In the genomic region with DNA sequence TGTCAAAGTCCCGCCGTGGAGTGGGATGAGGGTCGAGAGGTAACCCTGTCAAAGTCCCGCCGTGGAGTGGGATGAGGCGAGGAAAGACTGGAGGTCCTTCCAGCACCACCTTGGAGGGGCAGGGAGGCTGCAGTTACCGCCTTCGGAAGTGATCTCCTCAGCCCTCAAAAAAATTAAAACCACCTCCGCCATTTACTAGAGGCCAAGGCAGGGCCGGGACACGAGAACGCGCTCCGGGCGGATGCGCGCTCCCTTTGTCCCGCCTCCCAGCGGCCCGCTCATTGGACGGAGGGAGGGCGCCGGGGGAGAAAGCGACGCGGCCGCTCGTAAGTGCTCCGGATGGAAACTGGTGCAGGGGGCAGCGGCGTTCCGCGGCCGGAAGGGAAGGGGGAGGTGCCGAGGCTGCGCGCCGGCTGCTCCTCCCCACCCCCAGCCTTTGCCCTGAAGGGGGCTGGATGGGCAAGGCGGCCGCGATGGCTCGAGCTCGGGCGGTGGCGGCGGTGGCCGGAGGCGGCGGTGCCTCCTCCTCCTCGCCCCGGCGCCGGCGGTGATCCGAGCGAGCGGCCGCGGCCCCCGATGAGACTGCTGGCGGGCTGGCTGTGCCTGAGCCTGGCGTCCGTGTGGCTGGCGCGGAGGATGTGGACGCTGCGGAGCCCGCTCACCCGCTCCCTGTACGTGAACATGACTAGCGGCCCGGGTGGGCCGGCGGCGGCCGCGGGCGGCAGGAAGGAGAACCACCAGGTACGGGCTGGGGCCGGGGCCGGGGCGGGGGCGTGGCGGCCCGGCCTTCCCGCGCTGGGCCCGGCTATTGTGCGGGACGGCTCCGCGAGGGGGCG, we compare ENCODE assay signal across 1 cellular context.
A peak's percentile ranks its signal among the peaks of the same experiment; 100 is the strongest.
TF ChIP-seq lines count a peak whose summit lies in the region.

A gene (plus strand): TSS at position 420 of the 836 bp plus-strand sequence. CDS start 157 bp downstream, at position 577.

TF ChIP-seq in K562, 482 proteins besides CTCF, POLR2A, EP300 and RAD21 (continued from another document and continues in another):
- TF ChIP-seq, protein P1, sequence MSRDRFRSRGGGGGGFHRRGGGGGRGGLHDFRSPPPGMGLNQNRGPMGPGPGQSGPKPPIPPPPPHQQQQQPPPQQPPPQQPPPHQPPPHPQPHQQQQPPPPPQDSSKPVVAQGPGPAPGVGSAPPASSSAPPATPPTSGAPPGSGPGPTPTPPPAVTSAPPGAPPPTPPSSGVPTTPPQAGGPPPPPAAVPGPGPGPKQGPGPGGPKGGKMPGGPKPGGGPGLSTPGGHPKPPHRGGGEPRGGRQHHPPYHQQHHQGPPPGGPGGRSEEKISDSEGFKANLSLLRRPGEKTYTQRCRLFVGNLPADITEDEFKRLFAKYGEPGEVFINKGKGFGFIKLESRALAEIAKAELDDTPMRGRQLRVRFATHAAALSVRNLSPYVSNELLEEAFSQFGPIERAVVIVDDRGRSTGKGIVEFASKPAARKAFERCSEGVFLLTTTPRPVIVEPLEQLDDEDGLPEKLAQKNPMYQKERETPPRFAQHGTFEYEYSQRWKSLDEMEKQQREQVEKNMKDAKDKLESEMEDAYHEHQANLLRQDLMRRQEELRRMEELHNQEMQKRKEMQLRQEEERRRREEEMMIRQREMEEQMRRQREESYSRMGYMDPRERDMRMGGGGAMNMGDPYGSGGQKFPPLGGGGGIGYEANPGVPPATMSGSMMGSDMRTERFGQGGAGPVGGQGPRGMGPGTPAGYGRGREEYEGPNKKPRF (IDR thresholded peaks at IDR 0.05; ENCODE audit: low read depth, low read length): no peak
- TF ChIP-seq TOE1 (IDR thresholded peaks at IDR 0.05; ENCODE audit: borderline replicate concordance): peak; percentile 79; the same call in 1 of the 2 replicates
- TF ChIP-seq TOE1 (CRISPR knock-in tag; IDR thresholded peaks at IDR 0.05; ENCODE audit: borderline replicate concordance, low read depth): no peak
- TF ChIP-seq, protein P2, sequence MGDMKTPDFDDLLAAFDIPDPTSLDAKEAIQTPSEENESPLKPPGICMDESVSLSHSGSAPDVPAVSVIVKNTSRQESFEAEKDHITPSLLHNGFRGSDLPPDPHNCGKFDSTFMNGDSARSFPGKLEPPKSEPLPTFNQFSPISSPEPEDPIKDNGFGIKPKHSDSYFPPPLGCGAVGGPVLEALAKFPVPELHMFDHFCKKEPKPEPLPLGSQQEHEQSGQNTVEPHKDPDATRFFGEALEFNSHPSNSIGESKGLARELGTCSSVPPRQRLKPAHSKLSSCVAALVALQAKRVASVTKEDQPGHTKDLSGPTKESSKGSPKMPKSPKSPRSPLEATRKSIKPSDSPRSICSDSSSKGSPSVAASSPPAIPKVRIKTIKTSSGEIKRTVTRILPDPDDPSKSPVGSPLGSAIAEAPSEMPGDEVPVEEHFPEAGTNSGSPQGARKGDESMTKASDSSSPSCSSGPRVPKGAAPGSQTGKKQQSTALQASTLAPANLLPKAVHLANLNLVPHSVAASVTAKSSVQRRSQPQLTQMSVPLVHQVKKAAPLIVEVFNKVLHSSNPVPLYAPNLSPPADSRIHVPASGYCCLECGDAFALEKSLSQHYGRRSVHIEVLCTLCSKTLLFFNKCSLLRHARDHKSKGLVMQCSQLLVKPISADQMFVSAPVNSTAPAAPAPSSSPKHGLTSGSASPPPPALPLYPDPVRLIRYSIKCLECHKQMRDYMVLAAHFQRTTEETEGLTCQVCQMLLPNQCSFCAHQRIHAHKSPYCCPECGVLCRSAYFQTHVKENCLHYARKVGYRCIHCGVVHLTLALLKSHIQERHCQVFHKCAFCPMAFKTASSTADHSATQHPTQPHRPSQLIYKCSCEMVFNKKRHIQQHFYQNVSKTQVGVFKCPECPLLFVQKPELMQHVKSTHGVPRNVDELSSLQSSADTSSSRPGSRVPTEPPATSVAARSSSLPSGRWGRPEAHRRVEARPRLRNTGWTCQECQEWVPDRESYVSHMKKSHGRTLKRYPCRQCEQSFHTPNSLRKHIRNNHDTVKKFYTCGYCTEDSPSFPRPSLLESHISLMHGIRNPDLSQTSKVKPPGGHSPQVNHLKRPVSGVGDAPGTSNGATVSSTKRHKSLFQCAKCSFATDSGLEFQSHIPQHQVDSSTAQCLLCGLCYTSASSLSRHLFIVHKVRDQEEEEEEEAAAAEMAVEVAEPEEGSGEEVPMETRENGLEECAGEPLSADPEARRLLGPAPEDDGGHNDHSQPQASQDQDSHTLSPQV (IDR thresholded peaks at IDR 0.05): no peak
- no peak for TF ChIP-seq ZNF175 (CRISPR knock-in tag; IDR thresholded peaks at IDR 0.05; ENCODE audit: low read depth)
- TF ChIP-seq, protein P3, sequence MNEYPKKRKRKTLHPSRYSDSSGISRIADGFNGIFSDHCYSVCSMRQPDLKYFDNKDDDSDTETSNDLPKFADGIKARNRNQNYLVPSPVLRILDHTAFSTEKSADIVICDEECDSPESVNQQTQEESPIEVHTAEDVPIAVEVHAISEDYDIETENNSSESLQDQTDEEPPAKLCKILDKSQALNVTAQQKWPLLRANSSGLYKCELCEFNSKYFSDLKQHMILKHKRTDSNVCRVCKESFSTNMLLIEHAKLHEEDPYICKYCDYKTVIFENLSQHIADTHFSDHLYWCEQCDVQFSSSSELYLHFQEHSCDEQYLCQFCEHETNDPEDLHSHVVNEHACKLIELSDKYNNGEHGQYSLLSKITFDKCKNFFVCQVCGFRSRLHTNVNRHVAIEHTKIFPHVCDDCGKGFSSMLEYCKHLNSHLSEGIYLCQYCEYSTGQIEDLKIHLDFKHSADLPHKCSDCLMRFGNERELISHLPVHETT (CRISPR knock-in tag; conservative IDR thresholded peaks at IDR 0.05 in 1 of 2, IDR thresholded peaks at IDR 0.05 in 1 of 2): peak in 1 of 2 experiments; percentile 92; a peak in 2 of 4 replicates
- TF ChIP-seq TCF7L2 (IDR thresholded peaks at IDR 0.05; ENCODE audit: low read depth, low read length): no peak
- TF ChIP-seq ZNF699 (CRISPR knock-in tag; IDR thresholded peaks at IDR 0.05; ENCODE audit: insufficient replicate concordance): no peak
- no peak for TF ChIP-seq ZNF311 (CRISPR knock-in tag; IDR thresholded peaks at IDR 0.05)
- no peak for TF ChIP-seq SRSF9 (IDR thresholded peaks at IDR 0.05; ENCODE audit: borderline replicate concordance, low read depth, low read length)
- TF ChIP-seq, protein P4, sequence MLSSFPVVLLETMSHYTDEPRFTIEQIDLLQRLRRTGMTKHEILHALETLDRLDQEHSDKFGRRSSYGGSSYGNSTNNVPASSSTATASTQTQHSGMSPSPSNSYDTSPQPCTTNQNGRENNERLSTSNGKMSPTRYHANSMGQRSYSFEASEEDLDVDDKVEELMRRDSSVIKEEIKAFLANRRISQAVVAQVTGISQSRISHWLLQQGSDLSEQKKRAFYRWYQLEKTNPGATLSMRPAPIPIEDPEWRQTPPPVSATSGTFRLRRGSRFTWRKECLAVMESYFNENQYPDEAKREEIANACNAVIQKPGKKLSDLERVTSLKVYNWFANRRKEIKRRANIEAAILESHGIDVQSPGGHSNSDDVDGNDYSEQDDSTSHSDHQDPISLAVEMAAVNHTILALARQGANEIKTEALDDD (IDR thresholded peaks at IDR 0.05): no peak; the same call in 1 of the 2 replicates
- TF ChIP-seq, protein P5, sequence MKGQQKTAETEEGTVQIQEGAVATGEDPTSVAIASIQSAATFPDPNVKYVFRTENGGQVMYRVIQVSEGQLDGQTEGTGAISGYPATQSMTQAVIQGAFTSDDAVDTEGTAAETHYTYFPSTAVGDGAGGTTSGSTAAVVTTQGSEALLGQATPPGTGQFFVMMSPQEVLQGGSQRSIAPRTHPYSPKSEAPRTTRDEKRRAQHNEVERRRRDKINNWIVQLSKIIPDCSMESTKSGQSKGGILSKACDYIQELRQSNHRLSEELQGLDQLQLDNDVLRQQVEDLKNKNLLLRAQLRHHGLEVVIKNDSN (CRISPR knock-in tag; IDR thresholded peaks at IDR 0.05): no peak
- no peak for TF ChIP-seq BHLHE40 (IDR thresholded peaks at IDR 0.05; ENCODE audit: low read length)
- TF ChIP-seq CREB1 (IDR thresholded peaks at IDR 0.05): peak; percentile 72; the same call in 1 of the 2 replicates
- peak; percentile 84 for TF ChIP-seq CREB1 (CRISPR knock-in tag; IDR thresholded peaks at IDR 0.05)
- TF ChIP-seq, protein P6, sequence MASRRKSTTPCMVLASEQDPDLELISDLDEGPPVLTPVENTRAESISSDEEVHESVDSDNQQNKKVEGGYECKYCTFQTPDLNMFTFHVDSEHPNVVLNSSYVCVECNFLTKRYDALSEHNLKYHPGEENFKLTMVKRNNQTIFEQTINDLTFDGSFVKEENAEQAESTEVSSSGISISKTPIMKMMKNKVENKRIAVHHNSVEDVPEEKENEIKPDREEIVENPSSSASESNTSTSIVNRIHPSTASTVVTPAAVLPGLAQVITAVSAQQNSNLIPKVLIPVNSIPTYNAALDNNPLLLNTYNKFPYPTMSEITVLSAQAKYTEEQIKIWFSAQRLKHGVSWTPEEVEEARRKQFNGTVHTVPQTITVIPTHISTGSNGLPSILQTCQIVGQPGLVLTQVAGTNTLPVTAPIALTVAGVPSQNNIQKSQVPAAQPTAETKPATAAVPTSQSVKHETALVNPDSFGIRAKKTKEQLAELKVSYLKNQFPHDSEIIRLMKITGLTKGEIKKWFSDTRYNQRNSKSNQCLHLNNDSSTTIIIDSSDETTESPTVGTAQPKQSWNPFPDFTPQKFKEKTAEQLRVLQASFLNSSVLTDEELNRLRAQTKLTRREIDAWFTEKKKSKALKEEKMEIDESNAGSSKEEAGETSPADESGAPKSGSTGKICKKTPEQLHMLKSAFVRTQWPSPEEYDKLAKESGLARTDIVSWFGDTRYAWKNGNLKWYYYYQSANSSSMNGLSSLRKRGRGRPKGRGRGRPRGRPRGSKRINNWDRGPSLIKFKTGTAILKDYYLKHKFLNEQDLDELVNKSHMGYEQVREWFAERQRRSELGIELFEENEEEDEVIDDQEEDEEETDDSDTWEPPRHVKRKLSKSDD (conservative IDR thresholded peaks at IDR 0.05; ENCODE audit: low read length): no peak
- TF ChIP-seq CREBBP (IDR thresholded peaks at IDR 0.05; ENCODE audit: low read depth, low read length): no peak
- no peak for TF ChIP-seq GATA2 (CRISPR knock-in tag; IDR thresholded peaks at IDR 0.05)
- no peak for TF ChIP-seq DNMT1 (IDR thresholded peaks at IDR 0.05)
- no peak for TF ChIP-seq DACH1 (IDR thresholded peaks at IDR 0.05; ENCODE audit: partially characterized antibody)
- no peak for TF ChIP-seq ZNF133 (CRISPR knock-in tag; IDR thresholded peaks at IDR 0.05)
- TF ChIP-seq ZKSCAN8 (CRISPR knock-in tag; IDR thresholded peaks at IDR 0.05): no peak
- no peak for TF ChIP-seq PRMT5 (CRISPR knock-in tag; IDR thresholded peaks at IDR 0.05)
- TF ChIP-seq RBBP5 (IDR thresholded peaks at IDR 0.05; ENCODE audit: borderline replicate concordance, insufficient read depth, low read length, poor library complexity, severe bottlenecking): peak; percentile 87
- no peak for TF ChIP-seq ZNF12 (CRISPR knock-in tag; IDR thresholded peaks at IDR 0.05)
- peak; percentile 71 for TF ChIP-seq CHD2 (IDR thresholded peaks at IDR 0.05; ENCODE audit: low read depth, low read length)
- peak; percentile 94 for TF ChIP-seq KAT7 (CRISPR knock-in tag; IDR thresholded peaks at IDR 0.05; ENCODE audit: borderline replicate concordance)
- TF ChIP-seq, protein P7, sequence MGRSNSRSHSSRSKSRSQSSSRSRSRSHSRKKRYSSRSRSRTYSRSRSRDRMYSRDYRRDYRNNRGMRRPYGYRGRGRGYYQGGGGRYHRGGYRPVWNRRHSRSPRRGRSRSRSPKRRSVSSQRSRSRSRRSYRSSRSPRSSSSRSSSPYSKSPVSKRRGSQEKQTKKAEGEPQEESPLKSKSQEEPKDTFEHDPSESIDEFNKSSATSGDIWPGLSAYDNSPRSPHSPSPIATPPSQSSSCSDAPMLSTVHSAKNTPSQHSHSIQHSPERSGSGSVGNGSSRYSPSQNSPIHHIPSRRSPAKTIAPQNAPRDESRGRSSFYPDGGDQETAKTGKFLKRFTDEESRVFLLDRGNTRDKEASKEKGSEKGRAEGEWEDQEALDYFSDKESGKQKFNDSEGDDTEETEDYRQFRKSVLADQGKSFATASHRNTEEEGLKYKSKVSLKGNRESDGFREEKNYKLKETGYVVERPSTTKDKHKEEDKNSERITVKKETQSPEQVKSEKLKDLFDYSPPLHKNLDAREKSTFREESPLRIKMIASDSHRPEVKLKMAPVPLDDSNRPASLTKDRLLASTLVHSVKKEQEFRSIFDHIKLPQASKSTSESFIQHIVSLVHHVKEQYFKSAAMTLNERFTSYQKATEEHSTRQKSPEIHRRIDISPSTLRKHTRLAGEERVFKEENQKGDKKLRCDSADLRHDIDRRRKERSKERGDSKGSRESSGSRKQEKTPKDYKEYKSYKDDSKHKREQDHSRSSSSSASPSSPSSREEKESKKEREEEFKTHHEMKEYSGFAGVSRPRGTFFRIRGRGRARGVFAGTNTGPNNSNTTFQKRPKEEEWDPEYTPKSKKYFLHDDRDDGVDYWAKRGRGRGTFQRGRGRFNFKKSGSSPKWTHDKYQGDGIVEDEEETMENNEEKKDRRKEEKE (IDR thresholded peaks at IDR 0.05; ENCODE audit: borderline replicate concordance in 1 of 2, control insufficient read depth in 1 of 2, low read depth in 2 of 2, low read length in 1 of 2): peak in 1 of 2 experiments; percentile 93; a peak in 2 of 4 replicates
- TF ChIP-seq NONO (IDR thresholded peaks at IDR 0.05; ENCODE audit: low read depth in 2 of 2, low read length in 1 of 2): peak; percentile 85 to 86
- TF ChIP-seq HDAC3 (IDR thresholded peaks at IDR 0.05; ENCODE audit: borderline replicate concordance, partially characterized antibody): no peak
- TF ChIP-seq KDM4B (IDR thresholded peaks at IDR 0.05; ENCODE audit: borderline replicate concordance in 2 of 2, low read depth in 1 of 2): peak in 1 of 2 experiments; percentile 93; a peak in 1 of 4 replicates
- no peak for TF ChIP-seq CHD4 (IDR thresholded peaks at IDR 0.05; ENCODE audit: insufficient read depth, insufficient replicate concordance, low read depth, low read length, poor library complexity, severe bottlenecking)
- peak; percentile 85 for TF ChIP-seq HCFC1 (IDR thresholded peaks at IDR 0.05; ENCODE audit: low read depth, low read length)
- 0 out of 2 replicates have a peak, but pooled peaks have one; percentile 48 for TF ChIP-seq BRD4 (IDR thresholded peaks at IDR 0.05)
- no peak for TF ChIP-seq KLF1 (tag; IDR thresholded peaks at IDR 0.05)
- TF ChIP-seq SMARCB1 (IDR thresholded peaks at IDR 0.05; ENCODE audit: insufficient read length, low read depth): no peak
- no peak for TF ChIP-seq SMARCC2 (IDR thresholded peaks at IDR 0.05; ENCODE audit: low read depth)
- peak; percentile 85 for TF ChIP-seq SIN3B (IDR thresholded peaks at IDR 0.05; ENCODE audit: low read depth)
- peak; percentile 83 for TF ChIP-seq FIP1L1 (IDR thresholded peaks at IDR 0.05; ENCODE audit: low read depth, low read length, poor library complexity, severe bottlenecking)
